8 cellular contexts compared by ENCODE assay signal in genomic region chr1:109425902-109426277, GRCh38. TPM values are rescaled to one million over a fixed set of nuclear protein-coding genes. Genes with fewer than 3 reads are reported as not detected.
A peak's percentile ranks its signal among the peaks of the same experiment; 100 is the strongest.
DNase-seq lines count a peak whose midpoint lies in the region; ATAC-seq and TF ChIP-seq lines count a peak whose summit lies in the region.

No MANE protein-coding gene starts in this region.

- CTCF ChIA-PET in activated B cell treated with CpG ODN at 0.5 μM for 24 hours (lab: Charles Lee), result interaction anchor here (0.6 to 1.7 kb wide), 4 partner anchors 58 to 123 kb away, joined by 3 to 6 read pairs (median 4); partner anchors contain the start of genes ATXN7L2 and GNAI3

- peak overlapping the region; percentile 97 for H3K27ac Mint-ChIP-seq in activated B cell treated with CpG ODN at 0.5 μM for 24 hours
- H3K27ac Mint-ChIP-seq in stimulated activated naive CD8-positive, alpha-beta T cell treated with anti-CD3 and anti-CD28 coated beads, Interleukin-15, Interleukin-2, amounts not matched to agents 100 ng/mL and 50 ng/mL, for 24 hours, result peak overlapping the region; percentile 88

- no peak for TF ChIP-seq CTCF in activated B cell treated with CpG ODN at 0.5 μM for 24 hours (IDR thresholded peaks at IDR 0.05)

- peaks cover 35% of the 10 kb centered on the region for H3K36me3 Mint-ChIP-seq in activated B cell treated with CpG ODN at 0.5 μM for 24 hours (ENCODE audit: low read depth)
- H3K36me3 Mint-ChIP-seq in stimulated activated naive CD8-positive, alpha-beta T cell treated with anti-CD3 and anti-CD28 coated beads, Interleukin-15, Interleukin-2, amounts not matched to agents 100 ng/mL and 50 ng/mL, for 24 hours (ENCODE audit: low read depth), result peaks cover 31% of the 10 kb centered on the region

- H3K4me3 Mint-ChIP-seq in activated B cell treated with CpG ODN at 0.5 μM for 24 hours, result peak overlapping the region; percentile 96
- peak overlapping the region; percentile 95 for H3K4me3 Mint-ChIP-seq in stimulated activated naive CD8-positive, alpha-beta T cell treated with anti-CD3 and anti-CD28 coated beads, Interleukin-15, Interleukin-2, amounts not matched to agents 100 ng/mL and 50 ng/mL, for 24 hours

- H3K9me3 ChIP-seq in KOPT-K1 (ENCODE audit: insufficient read depth, low read length, poor library complexity, severe bottlenecking) (no peaks in the 10 kb centered on the region), mucosa of rectum (ENCODE audit: control insufficient read depth in 2 of 2, low read length in 2 of 2) (no peaks in the 10 kb centered on the region)

- POLR2A ChIA-PET in activated B cell treated with CpG ODN at 0.5 μM for 24 hours (lab: Charles Lee), result interaction anchor here (0.6 to 3.3 kb wide), 23 partner anchors 8 to 609 kb away, joined by 3 to 34 read pairs (median 4); partner anchors contain the start of genes ATXN7L2, CYB561D1, GNAI3 and PSRC1

- H3K27ac ChIP-seq in KOPT-K1 (ENCODE audit: low read depth, low read length, poor library complexity, severe bottlenecking), result peak overlapping the region; percentile 77
- H3K27ac ChIP-seq in mucosa of rectum (ENCODE audit: low read depth in 2 of 2, low read length in 2 of 2), result peak overlapping the region; percentile 88 to 92

- H3K4me3 ChIP-seq in mucosa of rectum (ENCODE audit: low read length in 2 of 2), result peak overlapping the region; percentile 94 to 98

- H3K27me3 ChIP-seq in mucosa of rectum (ENCODE audit: control insufficient read depth in 2 of 2, insufficient read depth in 2 of 2, low read length in 2 of 2), result no peaks in the 10 kb centered on the region

- H3K4me1 Mint-ChIP-seq in activated B cell treated with CpG ODN at 0.5 μM for 24 hours, result peaks cover 37% of the 10 kb centered on the region
- H3K4me1 Mint-ChIP-seq in stimulated activated naive CD8-positive, alpha-beta T cell treated with anti-CD3 and anti-CD28 coated beads, Interleukin-15, Interleukin-2, amounts not matched to agents 100 ng/mL and 50 ng/mL, for 24 hours (ENCODE audit: low read depth), result peaks cover 43% of the 10 kb centered on the region

- DNase-seq in GF-D8 (lab: John Stamatoyannopoulos, UW) (peak; percentile 47), activated B cell treated with CpG ODN at 0.5 μM for 24 hours (no peak), T1000 (lab: John Stamatoyannopoulos, UW) (no peak)
- DNase-seq in effector CD4-positive, alpha-beta T cell, result peak; percentile 42

- H3K27me3 Mint-ChIP-seq in activated B cell treated with CpG ODN at 0.5 μM for 24 hours, result no peaks in the 10 kb centered on the region
- H3K27me3 Mint-ChIP-seq in stimulated activated naive CD8-positive, alpha-beta T cell treated with anti-CD3 and anti-CD28 coated beads, Interleukin-15, Interleukin-2, amounts not matched to agents 100 ng/mL and 50 ng/mL, for 24 hours, result no peaks in the 10 kb centered on the region

- H3K4me1 ChIP-seq in mucosa of rectum (ENCODE audit: control insufficient read depth in 2 of 2, insufficient read depth in 2 of 2, low read length in 2 of 2), result peaks cover 6 to 20% of the 10 kb centered on the region in 2 donors

- ATAC-seq in GM21825 (IDR thresholded peaks at IDR 0.05; ENCODE audit: unreplicated experiment) (peak; percentile 22), activated B cell treated with CpG ODN at 0.5 μM for 24 hours (ENCODE audit: low read depth) (peak; percentile 30)

- no peaks in the 10 kb centered on the region for H3K9me3 Mint-ChIP-seq in activated B cell treated with CpG ODN at 0.5 μM for 24 hours
- H3K9me3 Mint-ChIP-seq in stimulated activated naive CD8-positive, alpha-beta T cell treated with anti-CD3 and anti-CD28 coated beads, Interleukin-15, Interleukin-2, amounts not matched to agents 100 ng/mL and 50 ng/mL, for 24 hours, result no peaks in the 10 kb centered on the region

- peak overlapping the region; percentile 77 to 87 for H3K9ac ChIP-seq in mucosa of rectum (ENCODE audit: low read depth in 1 of 2, low read length in 2 of 2)

- H3K36me3 ChIP-seq in KOPT-K1 (ENCODE audit: insufficient read depth, low read length), result peaks cover 33% of the 10 kb centered on the region
- H3K36me3 ChIP-seq in mucosa of rectum (ENCODE audit: control insufficient read depth in 2 of 2, insufficient read depth in 2 of 2, low read length in 2 of 2), result peaks cover 3 to 4% of the 10 kb centered on the region in 2 donors

- intact Hi-C loops in activated B cell treated with CpG ODN at 0.5 μM for 24 hours (cut with micrococcal nuclease), result loop anchor here (1.0 to 10.0 kb wide), 16 partner anchors 41 to 911 kb away; partner anchors contain the start of genes ATXN7L2, CLCC1, CYB561D1 and GNAI3

RNA-seq across cellular contexts. Expression of gene PSMA5, which starts 0.4 kb away (rescaled TPM):
- 105 and 125 TPM in 2 replicates for total RNA-seq in activated B cell treated with CpG ODN at 0.5 μM for 24 hours

RNA-seq across cellular contexts. Expression of gene SORT1, which starts 28.2 kb away (rescaled TPM):
- 0.20 and 0.37 TPM in 2 replicates for total RNA-seq in activated B cell treated with CpG ODN at 0.5 μM for 24 hours

RNA-seq across cellular contexts. Expression of gene SYPL2, which starts 40.5 kb away (rescaled TPM):
- total RNA-seq in activated B cell treated with CpG ODN at 0.5 μM for 24 hours, result not detected in 2 replicates

RNA-seq across cellular contexts. Expression of gene ATXN7L2, which starts 57.8 kb away (rescaled TPM):
- 7.5 and 9.0 TPM in 2 replicates for total RNA-seq in activated B cell treated with CpG ODN at 0.5 μM for 24 hours

Comparison
In these comparisons a context has a peak if more than half of its experiments do, and no peak if none do; other contexts are left out.
1. DNase-seq: peak in GF-D8 (single experiment) and effector CD4-positive, alpha-beta T cell (single experiment); none in activated B cell treated with CpG ODN at 0.5 μM for 24 hours (single experiment) and T1000 (single experiment).